Comparison of ENCODE assay signal across 26 cellular contexts in genomic region chr3:66093981-66094380, GRCh38.
"Had no signal": no experiment of that assay in that cellular context is flagged by ENCODE, and none has a peak within 500 bp of the region (broad histone marks: within the 10 kb centered on the region; RNA-seq: fewer than 3 reads in every experiment).

No MANE protein-coding gene starts in this region.

- DNase-seq: activated CD4-positive, alpha-beta memory T cell treated with anti-CD3 and anti-CD28 coated beads, Interleukin-2, amount 10 ng/mL, durations not matched to agents 7 days and 5 days; activated CD4-positive, alpha-beta T cell treated with anti-CD3 and anti-CD28 coated beads for 36 hours; activated CD4-positive, alpha-beta T cell treated with anti-CD3 and anti-CD28 coated beads, Interleukin-2, amount 50 U/mL, for 1 hour; activated CD4-positive, CD25-positive, alpha-beta regulatory T cell; activated T-cell treated with anti-CD3 and anti-CD28 coated beads for 4 hours; activated T-cell treated with anti-CD3 and anti-CD28 coated beads, Interleukin-2, amount 50 U/mL, for 48 hours; aorta; caudate nucleus; colonic mucosa; NCI-H146; NCI-H187 treated with DMSO at 0.1 percent for 48 hours; NCI-H2171 treated with DMSO at 0.1 percent for 48 hours; NCI-H226; NCI-H510A; NCI-H526 treated with DMSO at 0.1 percent for 48 hours; NK-92 treated with Interleukin-12 subunit alpha and Interleukin-12 subunit beta, amount 100 ng/mL, for 24 hours; OCI-M1; RPMI8226; T-helper 1 cell had no signal

- H3K4me3 ChIP-seq: breast epithelium, colonic mucosa, SK-N-MC had no signal

- H3K9me3 Mint-ChIP-seq: activated CD4-positive, alpha-beta memory T cell treated with anti-CD3 and anti-CD28 coated beads, Interleukin-2, amount 10 ng/mL, durations not matched to agents 7 days and 5 days; activated naive CD4-positive, alpha-beta T cell treated with anti-CD3 and anti-CD28 coated beads, Interleukin-2, amount 50 U/mL, for 24 hours; activated T-helper 2 cell treated with anti-CD3 and anti-CD28 coated beads, Interferon-gamma antibody, Interleukin-2, Interleukin-4, amounts not matched to agents 10 μg/mL and 5 μg/mL and 100 μg/mL, durations not matched to agents 14 hours and 24 hours and 36 hours had no signal

- H3K36me3 Mint-ChIP-seq: activated naive CD4-positive, alpha-beta T cell treated with anti-CD3 and anti-CD28 coated beads, Interleukin-2, amount 50 U/mL, for 24 hours had no signal

- H3K9me3 ChIP-seq: colonic mucosa had no signal

- H3K27ac ChIP-seq: breast epithelium, colonic mucosa, SK-N-MC, VCaP had no signal

- H3K27ac Mint-ChIP-seq: activated CD4-positive, alpha-beta memory T cell treated with anti-CD3 and anti-CD28 coated beads, Interleukin-2, amount 10 ng/mL, durations not matched to agents 7 days and 5 days; activated CD4-positive, alpha-beta T cell treated with anti-CD3 and anti-CD28 coated beads for 36 hours; activated naive CD4-positive, alpha-beta T cell treated with anti-CD3 and anti-CD28 coated beads, Interleukin-2, amount 50 U/mL, for 24 hours; activated T-helper 2 cell treated with anti-CD3 and anti-CD28 coated beads, Interferon-gamma antibody, Interleukin-2, Interleukin-4, amounts not matched to agents 10 μg/mL and 5 μg/mL and 100 μg/mL, durations not matched to agents 14 hours and 24 hours and 36 hours had no signal

- ATAC-seq: activated CD4-positive, alpha-beta T cell treated with anti-CD3 and anti-CD28 coated beads for 36 hours; Panc1; Right ventricle myocardium inferior had no signal

- H3K4me1 Mint-ChIP-seq: activated CD4-positive, alpha-beta memory T cell treated with anti-CD3 and anti-CD28 coated beads, Interleukin-2, amount 10 ng/mL, durations not matched to agents 7 days and 5 days; activated CD4-positive, alpha-beta T cell treated with anti-CD3 and anti-CD28 coated beads for 36 hours; activated naive CD4-positive, alpha-beta T cell treated with anti-CD3 and anti-CD28 coated beads, Interleukin-2, amount 50 U/mL, for 24 hours had no signal

- H3K27me3 ChIP-seq: breast epithelium, colonic mucosa had no signal

- H3K36me3 ChIP-seq: breast epithelium, colonic mucosa had no signal

- H3K4me3 Mint-ChIP-seq: activated CD4-positive, alpha-beta memory T cell treated with anti-CD3 and anti-CD28 coated beads, Interleukin-2, amount 10 ng/mL, durations not matched to agents 7 days and 5 days; activated CD4-positive, alpha-beta T cell treated with anti-CD3 and anti-CD28 coated beads for 36 hours; activated naive CD4-positive, alpha-beta T cell treated with anti-CD3 and anti-CD28 coated beads, Interleukin-2, amount 50 U/mL, for 24 hours had no signal

- H3K4me1 ChIP-seq: breast epithelium, colonic mucosa had no signal

- H3K27me3 Mint-ChIP-seq: activated CD4-positive, alpha-beta memory T cell treated with anti-CD3 and anti-CD28 coated beads, Interleukin-2, amount 10 ng/mL, durations not matched to agents 7 days and 5 days; activated naive CD4-positive, alpha-beta T cell treated with anti-CD3 and anti-CD28 coated beads, Interleukin-2, amount 50 U/mL, for 24 hours had no signal
